Comparison of ENCODE assay signal across 1 cellular context in genomic region chr13:25371158-25371557, GRCh38.
TF ChIP-seq lines count a peak whose summit lies in the region.

No MANE protein-coding gene starts in this region.

TF ChIP-seq in K562, 482 proteins besides CTCF, POLR2A, EP300 and RAD21 (continued from another document):
- no peak for TF ChIP-seq TRIM25 (IDR thresholded peaks at IDR 0.05; ENCODE audit: borderline replicate concordance)
- TF ChIP-seq SMARCA4 (IDR thresholded peaks at IDR 0.05) = peak; percentile 51
- TF ChIP-seq SOX6 (IDR thresholded peaks at IDR 0.05) = peak; percentile 75; the same call in 1 of the 2 replicates
- TF ChIP-seq KDM1A (IDR thresholded peaks at IDR 0.05) = peak in 1 of 2 experiments; percentile 46; a peak in 2 of 4 replicates
- TF ChIP-seq BCOR (IDR thresholded peaks at IDR 0.05) = peak; percentile 63
- peak; percentile 71 for TF ChIP-seq ARID1B (IDR thresholded peaks at IDR 0.05)
- TF ChIP-seq DPF2 (IDR thresholded peaks at IDR 0.05) = 0 out of 2 replicates have a peak, but pooled peaks have one; percentile 41
- no peak for TF ChIP-seq HMG20B (CRISPR knock-in tag; IDR thresholded peaks at IDR 0.05)
- TF ChIP-seq SNAPC5 (CRISPR knock-in tag; IDR thresholded peaks at IDR 0.05) = no peak
- TF ChIP-seq TEAD4 (IDR thresholded peaks at IDR 0.05; ENCODE audit: low read length) = peak; percentile 74
- TF ChIP-seq TEAD4 (CRISPR knock-in tag; IDR thresholded peaks at IDR 0.05; ENCODE audit: borderline replicate concordance) = no peak
- no peak for TF ChIP-seq ZNF239 (CRISPR knock-in tag; IDR thresholded peaks at IDR 0.05)
- no peak for TF ChIP-seq LEF1 (IDR thresholded peaks at IDR 0.05)
- 0 out of 2 replicates have a peak, but pooled peaks have one; percentile 66 for TF ChIP-seq MCM3 (IDR thresholded peaks at IDR 0.05)
- no peak for TF ChIP-seq C11orf30 (IDR thresholded peaks at IDR 0.05; ENCODE audit: low read depth)
- TF ChIP-seq CCNT2 (IDR thresholded peaks at IDR 0.05; ENCODE audit: borderline replicate concordance, extremely low read depth, insufficient read length, low read depth, low read length) = peak; percentile 52
- TF ChIP-seq TAL1 (IDR thresholded peaks at IDR 0.05) = peak; percentile 55
- peak; percentile 40; the same call in 1 of the 2 replicates for TF ChIP-seq CBFA2T2 (conservative IDR thresholded peaks at IDR 0.05)
- TF ChIP-seq BHLHE40 (IDR thresholded peaks at IDR 0.05; ENCODE audit: low read length) = 0 out of 2 replicates have a peak, but pooled peaks have one; percentile 14
- TF ChIP-seq SMAD4 (CRISPR knock-in tag; conservative IDR thresholded peaks at IDR 0.05) = peak; percentile 59
- peak; percentile 68 for TF ChIP-seq MEF2D (tag; conservative IDR thresholded peaks at IDR 0.05; ENCODE audit: low read depth)
- TF ChIP-seq TRIM24 (IDR thresholded peaks at IDR 0.05) = peak in 1 of 2 experiments; percentile 30; a peak in 1 of 4 replicates
- TF ChIP-seq ESRRA (IDR thresholded peaks at IDR 0.05; ENCODE audit: borderline replicate concordance, low read depth) = peak; percentile 60; the same call in 1 of the 2 replicates
- peak in 1 of 2 experiments; percentile 50; a peak in 1 of 4 replicates for TF ChIP-seq RCOR1 (IDR thresholded peaks at IDR 0.05; ENCODE audit: borderline replicate concordance in 1 of 2, low read depth in 2 of 2, low read length in 2 of 2)
- no peak for TF ChIP-seq CAMTA2 (CRISPR knock-in tag; conservative IDR thresholded peaks at IDR 0.05)
- TF ChIP-seq ZNF445 (CRISPR knock-in tag; IDR thresholded peaks at IDR 0.05; ENCODE audit: low read depth) = no peak
- peak; percentile 34; the same call in 1 of the 2 replicates for TF ChIP-seq ADNP (tag; IDR thresholded peaks at IDR 0.05)
- TF ChIP-seq ZBTB1 (CRISPR knock-in tag; IDR thresholded peaks at IDR 0.05; ENCODE audit: borderline replicate concordance, low read depth) = no peak
- peak in 1 of 2 experiments; percentile 37; a peak in 1 of 4 replicates for TF ChIP-seq TBL1XR1 (IDR thresholded peaks at IDR 0.05; ENCODE audit: low read length in 2 of 2)
- TF ChIP-seq SMARCE1 (IDR thresholded peaks at IDR 0.05) = 0 out of 2 replicates have a peak, but pooled peaks have one; percentile 19
- 0 out of 2 replicates have a peak, but pooled peaks have one; percentile 32 for TF ChIP-seq SMARCA5 (IDR thresholded peaks at IDR 0.05)
